ENCODE assay signal across 14 cellular contexts in genomic region chr2:219418570-219419189, GRCh38. TPM values are rescaled to one million over a fixed set of nuclear protein-coding genes. Genes with fewer than 3 reads are reported as not detected.
DNase-seq lines count a peak whose midpoint lies in the region; ATAC-seq and TF ChIP-seq lines count a peak whose summit lies in the region.
"Had no signal": no experiment of that assay in that cellular context is flagged by ENCODE, and none has a peak within 500 bp of the region (broad histone marks: within the 10 kb centered on the region; RNA-seq: fewer than 3 reads in every experiment).

No MANE protein-coding gene starts in this region.

- H3K27ac ChIP-seq in body of pancreas (no peak overlapping the region), hepatocyte (peak overlapping the region; percentile 71), trophoblast cell (ENCODE audit: low read depth, low read length) (no peak overlapping the region)

- no peaks in the 10 kb centered on the region for H3K9me2 ChIP-seq in hepatocyte (replicated peaks; ENCODE audit: insufficient read depth)

- no peak overlapping the region for H3K4me3 ChIP-seq in BJ (ENCODE audit: low read depth, low read length)
- no peak overlapping the region for H3K4me3 ChIP-seq in body of pancreas
- H3K4me3 ChIP-seq in hepatocyte: peak overlapping the region; percentile 12
- peak overlapping the region; percentile 54 for H3K4me3 ChIP-seq in trophoblast cell (ENCODE audit: low read depth, low read length)

- no peaks in the 10 kb centered on the region for H3K79me2 ChIP-seq in hepatocyte
- no peaks in the 10 kb centered on the region for H3K79me2 ChIP-seq in trophoblast cell (ENCODE audit: control insufficient read depth, insufficient read depth, low read length, poor library complexity)

- 9 to 20% methylated on average over 1 to 60 of the region's 66 CpGs for WGBS in body of pancreas, 2 donors
- WGBS in hepatocyte (ENCODE audit: low lambda C conversion rate, missing lambda C conversion rate): 35% methylated on average over 58 of the region's 66 CpGs
- WGBS in trophoblast cell (ENCODE audit: extremely low coverage, insufficient coverage, insufficient read length): no CpG with 5 or more reads among the region's 66 CpGs

- H4K8ac ChIP-seq in trophoblast cell (ENCODE audit: low read depth, low read length): no peak overlapping the region

- DNase-seq in BJ (ENCODE audit: low read depth) (no peak), body of pancreas (peak in 1 of 4 donors; percentile 18), hepatocyte (ENCODE audit: low spot score) (no peak), trophoblast cell (peak in 1 of 2 donors; percentile 8), foreskin melanocyte (no peak)
- no peak for DNase-seq in stimulated activated CD4-positive, alpha-beta T cell treated with anti-CD3 and anti-CD28 coated beads, Interleukin-2, amount 100 ng/mL, for 48 hours
- DNase-seq: activated CD4-positive, alpha-beta memory T cell treated with anti-CD3 and anti-CD28 coated beads for 36 hours; activated naive CD8-positive, alpha-beta T cell treated with anti-CD3 and anti-CD28 coated beads for 36 hours; kidney glomerular epithelial cell; NCI-H1694; small intestine; T-helper 17 cell had no signal

- CTCF ChIA-PET in BJ (lab: Yijun Ruan, JAX): interaction anchor here (0.8 to 2.3 kb wide), 4 partner anchors 11 to 36 kb away, joined by 3 to 8 read pairs (median 4); no protein-coding TSS in a partner anchor

- no peak overlapping the region for H3K14ac ChIP-seq in trophoblast cell (ENCODE audit: low read length)

- H4K91ac ChIP-seq in trophoblast cell (ENCODE audit: low read depth, low read length): no peak overlapping the region

- no peak overlapping the region for H2BK5ac ChIP-seq in trophoblast cell (ENCODE audit: low read depth, low read length, poor library complexity)

- no peak overlapping the region for H4K12ac ChIP-seq in trophoblast cell (ENCODE audit: low read depth, low read length)

- no peak overlapping the region for H3K23ac ChIP-seq in trophoblast cell (ENCODE audit: low read length)

- H3K79me1 ChIP-seq in trophoblast cell (ENCODE audit: low read length): no peaks in the 10 kb centered on the region

- intact Hi-C loops in body of pancreas (cut with DNase I): no loop called here

- no peak overlapping the region for H2AFZ ChIP-seq in hepatocyte
- H2AFZ ChIP-seq in trophoblast cell (ENCODE audit: insufficient read depth, low read length, poor library complexity): no peak overlapping the region

- no peak overlapping the region for H2AK5ac ChIP-seq in trophoblast cell (ENCODE audit: low read length)

- H3K4ac ChIP-seq in trophoblast cell (ENCODE audit: low read depth, low read length): no peak overlapping the region

- H3K18ac ChIP-seq in trophoblast cell (ENCODE audit: low read length): no peak overlapping the region

- H3K9me3 ChIP-seq in body of pancreas: no peaks in the 10 kb centered on the region
- H3K9me3 ChIP-seq in hepatocyte (ENCODE audit: low read depth): no peaks in the 10 kb centered on the region
- H3K9me3 ChIP-seq in trophoblast cell (ENCODE audit: insufficient read depth, low read depth, low read length): peaks cover 4% of the 10 kb centered on the region

- POLR2A ChIA-PET in BJ (lab: Charles Lee): interaction anchor here (0.5 to 0.6 kb wide), 2 partner anchors 107 to 165 kb away, joined by 3 to 4 read pairs; partner anchors contain the start of gene TUBA4A

- TF ChIP-seq POLR2A in body of pancreas (IDR thresholded peaks at IDR 0.05): no peak

- H3K36me3 ChIP-seq in BJ (ENCODE audit: control insufficient read depth, insufficient read depth, low read length) (no peaks in the 10 kb centered on the region), body of pancreas (replicated peaks in 1 of 2; ENCODE audit: insufficient read depth in 1 of 2, low read depth in 2 of 2) (no peaks in the 10 kb centered on the region), hepatocyte (replicated peaks; ENCODE audit: insufficient read depth, low read depth) (no peaks in the 10 kb centered on the region), trophoblast cell (ENCODE audit: control insufficient read depth in 1 of 2, insufficient read depth in 2 of 2, low read length in 2 of 2) (no peaks in the 10 kb centered on the region)

- H3K4me1 ChIP-seq in body of pancreas: peaks cover 10% of the 10 kb centered on the region
- H3K4me1 ChIP-seq in hepatocyte (ENCODE audit: insufficient read depth): peaks cover 14% of the 10 kb centered on the region
- peaks cover 0 to 4% of the 10 kb centered on the region in 2 experiments for H3K4me1 ChIP-seq in trophoblast cell (ENCODE audit: control insufficient read depth in 1 of 2, insufficient read depth in 2 of 2, low read length in 2 of 2)

- no peaks in the 10 kb centered on the region for H4K20me1 ChIP-seq in hepatocyte (ENCODE audit: insufficient read depth, poor library complexity, severe bottlenecking)

- H2BK12ac ChIP-seq in trophoblast cell (ENCODE audit: low read length): no peak overlapping the region

- H3K4me2 ChIP-seq in hepatocyte (peak overlapping the region; percentile 84), trophoblast cell (ENCODE audit: low read length) (peak overlapping the region; percentile 32)

- TF ChIP-seq CTCF in BJ (IDR thresholded peaks at IDR 0.05; ENCODE audit: insufficient read depth, low read depth, low read length) (peak; percentile 7; the same call in 1 of the 2 replicates), body of pancreas (IDR thresholded peaks at IDR 0.05) (no peak), hepatocyte (IDR thresholded peaks at IDR 0.05; ENCODE audit: poor library complexity) (no peak)

- ATAC-seq in body of pancreas (peak; percentile 15), HG03139 (IDR thresholded peaks at IDR 0.05; ENCODE audit: unreplicated experiment) (no peak), GM18517 (IDR thresholded peaks at IDR 0.05; ENCODE audit: unreplicated experiment) (no peak)
- ATAC-seq: T-helper 17 cell had no signal

- H2BK120ac ChIP-seq in trophoblast cell (ENCODE audit: insufficient read depth, low read length, poor library complexity): no peak overlapping the region

- H3K9ac ChIP-seq in trophoblast cell (ENCODE audit: low read length): no peak overlapping the region

- H3K27me3 ChIP-seq in BJ (ENCODE audit: control insufficient read depth, insufficient read depth, low read length): no peaks in the 10 kb centered on the region
- H3K27me3 ChIP-seq in body of pancreas: peaks cover 0 to 12% of the 10 kb centered on the region in 2 donors
- H3K27me3 ChIP-seq in hepatocyte: peaks cover 14% of the 10 kb centered on the region
- H3K27me3 ChIP-seq in trophoblast cell (ENCODE audit: insufficient read depth, low read length): peaks cover 11% of the 10 kb centered on the region

RNA-seq across cellular contexts. Expression of gene DES, which starts 0.5 kb away (rescaled TPM):
- polyA plus RNA-seq in BJ (2011; rRNA removed) (5.4 and 7.0 TPM in 2 replicates), hepatocyte (58.5 and 60.9 TPM in 2 replicates)
- polyA minus RNA-seq in BJ (2011; rRNA and poly(A)+ RNA removed): 9.1 and 19.6 TPM in 2 replicates
- total RNA-seq in body of pancreas (10 to 100 TPM; 12.7 to 23.1 TPM), hepatocyte (103 and 114 TPM in 2 replicates)
- polyA plus RNA-seq in trophoblast cell (2013): 0.05 and 0.06 TPM in 2 replicates
- total RNA-seq: activated CD4-positive, alpha-beta memory T cell treated with anti-CD3 and anti-CD28 coated beads for 36 hours; T-helper 17 cell had no signal

RNA-seq across cellular contexts. Expression of gene SPEG, which starts 16.0 kb away (rescaled TPM):
- polyA plus RNA-seq in BJ (2011; rRNA removed): 47.0 and 69.9 TPM in 2 replicates
- polyA minus RNA-seq in BJ (2011; rRNA and poly(A)+ RNA removed): 21.9 and 45.9 TPM in 2 replicates
- 1 to 10 TPM; 2.9 to 3.6 TPM for total RNA-seq in body of pancreas
- total RNA-seq in hepatocyte: 21.1 and 21.6 TPM in 2 replicates
- 35.8 and 40.0 TPM in 2 replicates for polyA plus RNA-seq in hepatocyte
- polyA plus RNA-seq in trophoblast cell (2013): 28.0 and 28.6 TPM in 2 replicates

RNA-seq across cellular contexts. Expression of gene DNPEP, which starts 31.0 kb away (rescaled TPM):
- 69.2 and 134 TPM in 2 replicates for polyA plus RNA-seq in BJ (2011; rRNA removed)
- 63.4 and 85.1 TPM in 2 replicates for polyA minus RNA-seq in BJ (2011; rRNA and poly(A)+ RNA removed)
- total RNA-seq in body of pancreas: 10 to 100 TPM; 18.4 to 24.7 TPM
- 53.5 and 72.0 TPM in 2 replicates for total RNA-seq in hepatocyte
- polyA plus RNA-seq in hepatocyte: 79.0 and 87.7 TPM in 2 replicates
- polyA plus RNA-seq in trophoblast cell (2013): 48.6 and 49.0 TPM in 2 replicates

Comparison
In these comparisons a context has a peak if more than half of its experiments do, and no peak if none do; other contexts are left out.
1. H3K4me3 ChIP-seq: peak in hepatocyte (single experiment) and trophoblast cell (single experiment); none in BJ (single experiment) and body of pancreas (0 of 2).